8 cellular contexts compared by ENCODE assay signal in the genomic region with DNA sequence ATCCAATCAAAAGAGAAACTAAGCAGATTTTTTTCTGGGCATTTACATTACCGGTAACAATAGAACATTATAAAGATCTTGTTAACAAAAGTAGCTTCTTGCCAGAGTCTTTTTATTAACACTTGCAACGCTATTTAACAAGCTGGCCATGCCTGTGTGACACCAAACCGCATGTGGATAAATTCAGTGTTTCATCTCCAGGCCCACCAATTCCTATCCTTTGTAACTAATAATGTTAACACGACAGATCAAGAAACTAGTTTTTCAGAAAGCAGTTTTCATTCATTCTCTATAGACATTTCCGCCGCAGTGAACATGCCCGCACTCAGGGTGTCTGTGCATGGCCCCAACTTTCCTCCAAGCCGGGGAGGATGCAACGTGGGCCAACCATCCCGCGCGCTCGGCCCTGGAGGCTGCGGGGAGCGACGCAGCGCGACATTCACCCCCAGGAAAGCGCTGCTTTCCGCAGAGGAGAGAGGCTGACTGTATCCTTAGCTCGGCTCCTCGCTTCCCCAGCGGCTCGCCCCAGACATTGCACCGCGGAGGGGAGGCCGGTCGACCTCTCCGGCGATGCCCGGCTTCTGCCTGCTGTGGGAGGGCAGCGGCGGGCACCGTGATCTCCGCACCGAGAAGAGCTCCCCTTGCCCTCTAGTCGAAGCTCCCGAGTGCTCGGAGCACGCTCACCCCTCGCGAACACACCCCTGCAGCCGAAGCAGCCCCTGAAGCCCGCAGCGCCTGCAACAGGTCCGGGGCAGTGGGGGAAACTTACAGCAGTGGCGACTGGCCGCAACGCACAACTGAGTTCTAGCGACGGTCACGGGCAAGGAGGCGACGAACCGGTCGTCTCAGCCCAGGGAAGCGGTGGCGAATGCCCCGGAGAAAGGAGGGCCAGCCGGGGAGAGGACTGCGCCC. TPM values are rescaled to one million over a fixed set of nuclear protein-coding genes. Genes with fewer than 3 reads are reported as not detected.
DNase-seq lines count a peak whose midpoint lies in the region; ATAC-seq, FAIRE-seq and TF ChIP-seq lines count a peak whose summit lies in the region.

No MANE protein-coding gene starts in this region.

- H3K9me3 ChIP-seq in BLaER1 = no peaks in the 10 kb centered on the region
- H3K9me3 ChIP-seq in astrocyte (ENCODE audit: insufficient read depth, low read depth, low read length) = peaks cover 2% of the 10 kb centered on the region

- peaks cover 57% of the 10 kb centered on the region for H3K79me2 ChIP-seq in astrocyte (ENCODE audit: insufficient read depth, low read length)

- H3K4me3 Mint-ChIP-seq in astrocyte (ENCODE audit: unreplicated experiment) = peak overlapping the region; percentile 91

- H3K36me3 ChIP-seq in BLaER1 (peaks cover 18% of the 10 kb centered on the region), astrocyte (ENCODE audit: insufficient read depth, low read length) (peaks cover 24% of the 10 kb centered on the region)

- H3K4me1 Mint-ChIP-seq in astrocyte (ENCODE audit: low read depth, unreplicated experiment) = peaks cover 38% of the 10 kb centered on the region

- H3K27me3 ChIP-seq in BLaER1 = no peaks in the 10 kb centered on the region
- H3K27me3 ChIP-seq in astrocyte (ENCODE audit: insufficient read depth, low read length) = no peaks in the 10 kb centered on the region

- no peak for DNase-seq in astrocyte (ENCODE audit: low read depth)
- no peak for DNase-seq in HPDE6-E6E7 (ENCODE audit: extremely low spot score)

- peaks cover 26% of the 10 kb centered on the region for H3K36me3 Mint-ChIP-seq in astrocyte (ENCODE audit: low read depth, unreplicated experiment)

- H3K27me3 Mint-ChIP-seq in astrocyte (ENCODE audit: low read depth, unreplicated experiment) = no peaks in the 10 kb centered on the region

- TF ChIP-seq CTCF in astrocyte (IDR thresholded peaks at IDR 0.05; ENCODE audit: insufficient read depth, low read depth, low read length) = no peak

- no peak for FAIRE-seq in astrocyte (lab: Jason Lieb, UNC)

- H3K9ac ChIP-seq in BLaER1 (peak overlapping the region; percentile 81), astrocyte (ENCODE audit: low read length) (peak overlapping the region; percentile 91)

- H4K20me1 ChIP-seq in BLaER1 (peaks cover 14% of the 10 kb centered on the region), astrocyte (ENCODE audit: insufficient read depth, low read length) (peaks cover 54% of the 10 kb centered on the region)

- H3K27ac ChIP-seq in BLaER1 (peak overlapping the region; percentile 74), astrocyte (ENCODE audit: low read depth, low read length) (peak overlapping the region; percentile 90), skin epidermis (peak overlapping the region; percentile 69 to 96 (median 86))

- ATAC-seq in GM19351 (IDR thresholded peaks at IDR 0.05; ENCODE audit: unreplicated experiment) (peak; percentile 18), HG03439 (IDR thresholded peaks at IDR 0.05; ENCODE audit: unreplicated experiment) (peak; percentile 24), SK-N-SH treated with all-trans-retinoic acid at 6 μM for 48 hours (peak; percentile 65)

- no peaks in the 10 kb centered on the region for H3K9me3 Mint-ChIP-seq in astrocyte (ENCODE audit: unreplicated experiment)

- peak overlapping the region; percentile 73 for H3K27ac Mint-ChIP-seq in astrocyte (ENCODE audit: unreplicated experiment)

- H3K4me3 ChIP-seq in BLaER1 (peak overlapping the region; percentile 77), astrocyte (ENCODE audit: insufficient read depth, low read depth, low read length) (peak overlapping the region; percentile 99), iPS-11a (ENCODE audit: low read depth, low read length) (peak overlapping the region; percentile 86), skin epidermis (peak overlapping the region; percentile 58 to 78 (median 71))

- H3K4me2 ChIP-seq in BLaER1 (peak overlapping the region; percentile 96), astrocyte (ENCODE audit: low read length) (peak overlapping the region; percentile 85)

- H3K4me1 ChIP-seq in BLaER1 = peaks cover 20% of the 10 kb centered on the region
- H3K4me1 ChIP-seq in astrocyte (ENCODE audit: insufficient read depth, low read length) = peaks cover 54% of the 10 kb centered on the region

- no peak overlapping the region for H2AFZ ChIP-seq in astrocyte (ENCODE audit: low read depth, low read length)

TF ChIP-seq in SK-N-SH treated with all-trans-retinoic acid at 6 μM for 48 hours, 23 proteins besides CTCF, POLR2A, EP300 and RAD21:
- TF ChIP-seq RARB (CRISPR knock-in tag; IDR thresholded peaks at IDR 0.05) = no peak
- no peak for TF ChIP-seq TOX (CRISPR knock-in tag; IDR thresholded peaks at IDR 0.05; ENCODE audit: borderline replicate concordance)
- TF ChIP-seq ESRRG (CRISPR knock-in tag; IDR thresholded peaks at IDR 0.05) = no peak
- TF ChIP-seq CSDC2 (CRISPR knock-in tag; IDR thresholded peaks at IDR 0.05) = no peak
- no peak for TF ChIP-seq TCF4 (CRISPR knock-in tag; IDR thresholded peaks at IDR 0.05; ENCODE audit: borderline replicate concordance)
- TF ChIP-seq OSR1 (CRISPR knock-in tag; IDR thresholded peaks at IDR 0.05) = no peak
- no peak for TF ChIP-seq ZC3H10 (CRISPR knock-in tag; IDR thresholded peaks at IDR 0.05)
- no peak for TF ChIP-seq BACH2 (CRISPR knock-in tag; IDR thresholded peaks at IDR 0.05; ENCODE audit: borderline replicate concordance)
- TF ChIP-seq SNAI2 (CRISPR knock-in tag; IDR thresholded peaks at IDR 0.05) = no peak
- no peak for TF ChIP-seq ZNF8 (CRISPR knock-in tag; IDR thresholded peaks at IDR 0.05)
- TF ChIP-seq, protein P1, sequence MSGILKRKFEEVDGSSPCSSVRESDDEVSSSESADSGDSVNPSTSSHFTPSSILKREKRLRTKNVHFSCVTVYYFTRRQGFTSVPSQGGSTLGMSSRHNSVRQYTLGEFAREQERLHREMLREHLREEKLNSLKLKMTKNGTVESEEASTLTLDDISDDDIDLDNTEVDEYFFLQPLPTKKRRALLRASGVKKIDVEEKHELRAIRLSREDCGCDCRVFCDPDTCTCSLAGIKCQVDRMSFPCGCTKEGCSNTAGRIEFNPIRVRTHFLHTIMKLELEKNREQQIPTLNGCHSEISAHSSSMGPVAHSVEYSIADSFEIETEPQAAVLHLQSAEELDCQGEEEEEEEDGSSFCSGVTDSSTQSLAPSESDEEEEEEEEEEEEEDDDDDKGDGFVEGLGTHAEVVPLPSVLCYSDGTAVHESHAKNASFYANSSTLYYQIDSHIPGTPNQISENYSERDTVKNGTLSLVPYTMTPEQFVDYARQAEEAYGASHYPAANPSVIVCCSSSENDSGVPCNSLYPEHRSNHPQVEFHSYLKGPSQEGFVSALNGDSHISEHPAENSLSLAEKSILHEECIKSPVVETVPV (CRISPR knock-in tag; IDR thresholded peaks at IDR 0.05) = no peak
- TF ChIP-seq ZNF70 (CRISPR knock-in tag; IDR thresholded peaks at IDR 0.05) = no peak
- TF ChIP-seq ISL1 (CRISPR knock-in tag; IDR thresholded peaks at IDR 0.05) = no peak
- no peak for TF ChIP-seq PATZ1 (CRISPR knock-in tag; IDR thresholded peaks at IDR 0.05; ENCODE audit: borderline replicate concordance)
- TF ChIP-seq CREB5 (CRISPR knock-in tag; IDR thresholded peaks at IDR 0.05; ENCODE audit: low read depth) = no peak

RNA-seq across cellular contexts. Expression of gene ENC1, which starts 0.7 kb away (rescaled TPM):
- total RNA-seq in astrocyte = 363 and 389 TPM in 2 replicates

RNA-seq across cellular contexts. Expression of gene HEXB, which starts 45.2 kb away (rescaled TPM):
- 96.3 and 99.3 TPM in 2 replicates for total RNA-seq in astrocyte
